9 cellular contexts compared by ENCODE assay signal in genomic region chr17:7218774-7219173, GRCh38. TPM values are rescaled to one million over a fixed set of nuclear protein-coding genes. Genes with fewer than 3 reads are reported as not detected.
DNase-seq lines count a peak whose midpoint lies in the region; ATAC-seq and TF ChIP-seq lines count a peak whose summit lies in the region.
"Had no signal": no experiment of that assay in that cellular context is flagged by ENCODE, and none has a peak within 500 bp of the region (broad histone marks: within the 10 kb centered on the region; RNA-seq: fewer than 3 reads in every experiment).

No MANE protein-coding gene starts in this region.

- peak overlapping the region; percentile 92 for H3K27ac ChIP-seq in BLaER1
- peak overlapping the region; percentile 77 for H3K27ac ChIP-seq in KOPT-K1 (ENCODE audit: low read depth, low read length, poor library complexity, severe bottlenecking)

- peak overlapping the region; percentile 91 for H3K27ac Mint-ChIP-seq in dendritic cell treated with granulocyte-macrophage colony-stimulating factor and Interleukin-4, amounts not matched to agents 40 ng/mL and 50 ng/mL, for 4 days
- peak overlapping the region; percentile 93 to 96 (median 95) for H3K27ac Mint-ChIP-seq in nephron

- no peaks in the 10 kb centered on the region for H3K9me3 Mint-ChIP-seq in dendritic cell treated with granulocyte-macrophage colony-stimulating factor and Interleukin-4, amounts not matched to agents 40 ng/mL and 50 ng/mL, for 4 days
- H3K9me3 Mint-ChIP-seq in nephron, result no peaks in the 10 kb centered on the region

- H3K27me3 ChIP-seq in BLaER1, result no peaks in the 10 kb centered on the region

- H3K36me3 ChIP-seq in BLaER1 (peaks cover 28% of the 10 kb centered on the region), KOPT-K1 (ENCODE audit: insufficient read depth, low read length) (peaks cover 20% of the 10 kb centered on the region)

- H3K4me1 Mint-ChIP-seq in dendritic cell treated with granulocyte-macrophage colony-stimulating factor and Interleukin-4, amounts not matched to agents 40 ng/mL and 50 ng/mL, for 4 days (ENCODE audit: low read depth), result peaks cover 80% of the 10 kb centered on the region
- H3K4me1 Mint-ChIP-seq in nephron, result peaks cover 65% of the 10 kb centered on the region

- H3K4me2 ChIP-seq in BLaER1, result peak overlapping the region; percentile 99

- H3K36me3 Mint-ChIP-seq in dendritic cell treated with granulocyte-macrophage colony-stimulating factor and Interleukin-4, amounts not matched to agents 40 ng/mL and 50 ng/mL, for 4 days (ENCODE audit: low read depth), result peaks cover 32% of the 10 kb centered on the region
- peaks cover 15% of the 10 kb centered on the region for H3K36me3 Mint-ChIP-seq in nephron (ENCODE audit: low read depth)

- peak overlapping the region; percentile 99; the same call in 1 of the 2 replicates for H3K4me3 ChIP-seq in BLaER1
- no peak overlapping the region for H3K4me3 ChIP-seq in lower leg skin (ENCODE audit: low read depth, poor library complexity, severe bottlenecking)

- WGBS in lower leg skin, 2 donors, result 67 to 83% methylated on average over 5 of the region's 5 CpGs

- no peaks in the 10 kb centered on the region for H3K27me3 Mint-ChIP-seq in dendritic cell treated with granulocyte-macrophage colony-stimulating factor and Interleukin-4, amounts not matched to agents 40 ng/mL and 50 ng/mL, for 4 days
- peaks cover 4% of the 10 kb centered on the region for H3K27me3 Mint-ChIP-seq in nephron (ENCODE audit: low read depth)

- no peak for ATAC-seq in GM21515 (IDR thresholded peaks at IDR 0.05; ENCODE audit: unreplicated experiment)

- H4K20me1 ChIP-seq in BLaER1, result peaks cover 62% of the 10 kb centered on the region

- H3K4me1 ChIP-seq in BLaER1, result peaks cover 69% of the 10 kb centered on the region

- TF ChIP-seq POLR2A in lower leg skin (IDR thresholded peaks at IDR 0.05), result no peak

- DNase-seq in OCI-M2 (lab: John Stamatoyannopoulos, UW; ENCODE audit: unreplicated experiment) (no peak), lower leg skin (ENCODE audit: low spot score in 2 of 2) (no peak), NCI-H187 treated with DMSO at 0.1 percent for 48 hours (lab: John Stamatoyannopoulos, UW) (no peak)
- DNase-seq: NCI-H187 had no signal

- no peaks in the 10 kb centered on the region for H3K9me3 ChIP-seq in BLaER1
- H3K9me3 ChIP-seq in KOPT-K1 (ENCODE audit: insufficient read depth, low read length, poor library complexity, severe bottlenecking), result no peaks in the 10 kb centered on the region

- TF ChIP-seq CTCF in nephron (IDR thresholded peaks at IDR 0.05; ENCODE audit: unreplicated experiment in 3 of 3) (no peak), lower leg skin (IDR thresholded peaks at IDR 0.05) (no peak)

- intact Hi-C loops in dendritic cell treated with granulocyte-macrophage colony-stimulating factor and Interleukin-4, amounts not matched to agents 40 ng/mL and 50 ng/mL, for 4 days (cut with micrococcal nuclease), result loop anchor here (2.0 to 5.0 kb wide), 2 partner anchors 16 to 34 kb away; partner anchors contain the start of genes CTDNEP1, DVL2 and ELP5
- intact Hi-C loops in lower leg skin (cut with DNase I; ENCODE audit: low total_unique reads), result no loop called here

- peak overlapping the region; percentile 30 for H3K4me3 Mint-ChIP-seq in dendritic cell treated with granulocyte-macrophage colony-stimulating factor and Interleukin-4, amounts not matched to agents 40 ng/mL and 50 ng/mL, for 4 days
- H3K4me3 Mint-ChIP-seq in nephron, result peak overlapping the region; percentile 89 to 93 (median 89)

- H3K9ac ChIP-seq in BLaER1, result peak overlapping the region; percentile 94

RNA-seq across cellular contexts. Expression of gene DLG4, which starts 0.9 kb away (rescaled TPM):
- 1 to 10 TPM; 2.7 to 7.7 (median 4.7) TPM for total RNA-seq in lower leg skin

RNA-seq across cellular contexts. Expression of gene ACADVL, which starts 1.0 kb away (rescaled TPM):
- 1,000 to 10,000 TPM in 1 of 4 donors, 100 to 1,000 TPM in 3; 703 to 1,179 (median 863) TPM for total RNA-seq in lower leg skin

RNA-seq across cellular contexts. Expression of gene DVL2, which starts 15.5 kb away (rescaled TPM):
- 10 to 100 TPM; 51.7 to 87.5 (median 67.8) TPM for total RNA-seq in lower leg skin

RNA-seq across cellular contexts. Expression of gene PHF23, which starts 20.5 kb away (rescaled TPM):
- total RNA-seq in lower leg skin, result 10 to 100 TPM; 23.4 to 32.5 (median 27.9) TPM

RNA-seq across cellular contexts. Expression of gene GABARAP, which starts 23.5 kb away (rescaled TPM):
- total RNA-seq in lower leg skin, result 100 to 1,000 TPM; 253 to 667 (median 538) TPM
